ENCODE assay signal across 26 cellular contexts in the genomic region with DNA sequence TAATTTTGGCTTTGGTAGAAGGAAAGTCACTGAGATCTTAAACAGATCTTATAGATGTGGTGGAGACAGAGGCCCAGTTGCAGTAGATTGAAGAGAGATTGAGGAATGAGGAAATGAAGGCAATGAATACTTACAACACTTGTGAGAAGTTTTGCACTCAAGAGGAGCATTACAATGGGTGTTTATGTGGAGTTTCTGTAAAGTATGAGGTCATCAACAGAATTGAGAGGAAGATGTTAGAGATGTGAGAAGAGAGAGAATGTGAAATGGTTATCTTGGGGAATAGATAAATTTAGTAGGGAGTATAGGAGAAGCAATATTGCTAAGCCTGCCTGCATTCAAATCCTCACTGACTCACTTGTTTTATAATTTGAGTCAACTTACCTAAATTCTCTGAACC.
"Had no signal": no experiment of that assay in that cellular context is flagged by ENCODE, and none has a peak within 500 bp of the region (broad histone marks: within the 10 kb centered on the region; RNA-seq: fewer than 3 reads in every experiment).

No MANE protein-coding gene starts in this region.

- H3K27me3 ChIP-seq: colonic mucosa, esophagus squamous epithelium, gastrocnemius medialis, heart right ventricle, left lung had no signal

- H3K4me3 ChIP-seq: colonic mucosa, esophagus squamous epithelium, gastrocnemius medialis, heart right ventricle, left lung, lower lobe of right lung, mucosa of descending colon had no signal

- H3K27ac ChIP-seq: colonic mucosa, epithelial cell of prostate, esophagus squamous epithelium, gastrocnemius medialis, heart right ventricle, left lung, lower lobe of right lung had no signal

- H3K9me3 ChIP-seq: colonic mucosa, esophagus squamous epithelium, gastrocnemius medialis, heart right ventricle, mucosa of descending colon had no signal

- H3K4me1 ChIP-seq: colonic mucosa, esophagus squamous epithelium, gastrocnemius medialis, left lung, lower lobe of right lung had no signal

- FAIRE-seq: endometrium, islet of Langerhans, keratinocyte had no signal

- H3K36me3 ChIP-seq: colonic mucosa, esophagus squamous epithelium, gastrocnemius medialis, heart right ventricle, left lung, lower lobe of right lung had no signal

- ATAC-seq: effector memory CD8-positive, alpha-beta T cell; esophagus mucosa; gastrocnemius medialis; heart right ventricle; left cardiac atrium; left lung; left ventricle myocardium superior; lower lobe of right lung; mucosa of descending colon had no signal

- DNase-seq: colonic mucosa; cortex of kidney; effector CD8-positive, alpha-beta T cell; effector memory CD8-positive, alpha-beta T cell; endodermal cell; erythroblast; esophagus squamous epithelium; foreskin fibroblast; foreskin melanocyte; gastrocnemius medialis; glutamatergic neuron; head of caudate nucleus; heart right ventricle; hippocampal formation; left cardiac atrium; left lung; left ventricle myocardium superior; lower lobe of right lung; mesenchymal stem cell; mucosa of descending colon; naive B cell had no signal
